ENCODE assay signal across 8 cellular contexts in the genomic region with DNA sequence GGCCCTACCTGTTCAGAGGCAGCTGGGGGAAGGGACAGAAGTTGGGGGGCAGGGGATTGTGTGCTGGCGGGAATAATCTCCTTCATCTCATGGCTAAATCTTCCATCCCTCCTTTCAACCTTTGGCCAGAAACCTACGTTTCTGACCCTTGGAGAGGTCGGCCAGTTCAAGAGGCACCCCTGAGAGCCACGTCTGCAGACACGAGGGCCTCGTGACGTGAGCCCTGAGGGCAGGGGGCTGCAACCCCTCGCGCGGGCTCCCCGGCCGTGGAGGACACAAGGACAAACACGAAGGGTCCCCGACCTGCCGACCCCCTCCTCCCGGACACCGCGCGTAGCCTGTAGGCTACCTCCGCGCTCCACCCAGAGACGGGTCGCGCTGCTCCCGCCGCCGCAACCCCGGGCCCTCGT. TPM values are rescaled to one million over a fixed set of nuclear protein-coding genes. Genes with fewer than 3 reads are reported as not detected.
A peak's percentile ranks its signal among the peaks of the same experiment; 100 is the strongest.
DNase-seq lines count a peak whose midpoint lies in the region; ATAC-seq and TF ChIP-seq lines count a peak whose summit lies in the region.

No MANE protein-coding gene starts in this region.

- H2AFZ ChIP-seq in SU-DHL-6 (ENCODE audit: low read depth, low read length, severe bottlenecking), result no peak overlapping the region

- POLR2A ChIA-PET in CD8-positive, alpha-beta T cell (lab: Charles Lee), result interaction anchor here (0.7 kb wide), 1 partner anchor 24 kb away, joined by 4 read pairs; a partner anchor contains a TSS

- H3K27ac ChIP-seq in CD8-positive, alpha-beta T cell (ENCODE audit: low read depth, low read length), result peak overlapping the region; percentile 94
- peak overlapping the region; percentile 92 for H3K27ac ChIP-seq in SU-DHL-6 (ENCODE audit: low read depth, low read length)

- H3K9me2 ChIP-seq in SU-DHL-6 (replicated peaks; ENCODE audit: insufficient read depth, low read length), result no peaks in the 10 kb centered on the region

- peak overlapping the region; percentile 90 for H3K4me3 ChIP-seq in CD8-positive, alpha-beta T cell (ENCODE audit: low read depth, low read length)
- peak overlapping the region; percentile 85 for H3K4me3 ChIP-seq in H7 (ENCODE audit: insufficient read depth, low read depth, low read length)
- peak overlapping the region; percentile 78 for H3K4me3 ChIP-seq in SU-DHL-6 (ENCODE audit: insufficient read depth, low read length, poor library complexity, severe bottlenecking)
- peak overlapping the region; percentile 96 for H3K4me3 ChIP-seq in fibroblast of the aortic adventitia (ENCODE audit: low read depth, low read length)

- peak overlapping the region; percentile 68 for H3K4me2 ChIP-seq in SU-DHL-6 (ENCODE audit: low read depth, low read length, poor library complexity, severe bottlenecking)

- intact Hi-C loops in CD8-positive, alpha-beta T cell (cut with DNase I, micrococcal nuclease), result loop anchor here in 1 of 2 experiments (10.0 kb wide), 1 partner anchor 571 kb away; a partner anchor contains a TSS

- peaks cover 21% of the 10 kb centered on the region for H4K20me1 ChIP-seq in SU-DHL-6 (ENCODE audit: low read depth, low read length)

- TF ChIP-seq CTCF in CD8-positive, alpha-beta T cell (IDR thresholded peaks at IDR 0.05), result no peak
- no peak for TF ChIP-seq CTCF in SU-DHL-6 (IDR thresholded peaks at IDR 0.05; ENCODE audit: insufficient read depth, low read length, poor library complexity, severe bottlenecking)
- TF ChIP-seq CTCF in fibroblast of the aortic adventitia (IDR thresholded peaks at IDR 0.05; ENCODE audit: insufficient read depth, low read length), result no peak
- no peak for TF ChIP-seq CTCF in progenitor cell of endocrine pancreas (IDR thresholded peaks at IDR 0.05; ENCODE audit: unreplicated experiment)

- peaks cover 34% of the 10 kb centered on the region for H3K36me3 Mint-ChIP-seq in CD8-positive, alpha-beta T cell
- peaks cover 12% of the 10 kb centered on the region for H3K36me3 Mint-ChIP-seq in progenitor cell of endocrine pancreas (ENCODE audit: insufficient read depth)

- peak overlapping the region; percentile 99 for H3K27ac Mint-ChIP-seq in CD8-positive, alpha-beta T cell
- peak overlapping the region; percentile 99 for H3K27ac Mint-ChIP-seq in progenitor cell of endocrine pancreas

- H3K9ac ChIP-seq in SU-DHL-6 (ENCODE audit: low read length), result peak overlapping the region; percentile 98

- H3K36me3 ChIP-seq in CD8-positive, alpha-beta T cell (ENCODE audit: insufficient read depth, low read length), result peaks cover 4% of the 10 kb centered on the region
- peaks cover 15% of the 10 kb centered on the region for H3K36me3 ChIP-seq in H7 (replicated peaks; ENCODE audit: control insufficient read depth, insufficient read depth, low read length)
- peaks cover 16% of the 10 kb centered on the region for H3K36me3 ChIP-seq in SU-DHL-6 (ENCODE audit: low read length)

- H3K9me3 Mint-ChIP-seq in CD8-positive, alpha-beta T cell, result no peaks in the 10 kb centered on the region
- no peaks in the 10 kb centered on the region for H3K9me3 Mint-ChIP-seq in progenitor cell of endocrine pancreas (ENCODE audit: low read depth)

- peaks cover 17% of the 10 kb centered on the region for H3F3A ChIP-seq in SU-DHL-6 (ENCODE audit: insufficient read depth)

- peaks cover 41% of the 10 kb centered on the region for H3K79me2 ChIP-seq in SU-DHL-6 (ENCODE audit: insufficient read depth, low read length)

- peaks cover 41% of the 10 kb centered on the region for H3K4me1 ChIP-seq in CD8-positive, alpha-beta T cell (ENCODE audit: insufficient read depth, low read length)

- ATAC-seq in CD8-positive, alpha-beta T cell, result no peak

- no peak for DNase-seq in CD8-positive, alpha-beta T cell
- peak; percentile 72 for DNase-seq in H7
- DNase-seq in fibroblast of the aortic adventitia (ENCODE audit: low read depth), result no peak
- DNase-seq in progenitor cell of endocrine pancreas (ENCODE audit: low spot score, unreplicated experiment), result no peak
- DNase-seq in ecto neural progenitor cell (ENCODE audit: low spot score), result no peak
- no peak for DNase-seq in DMS53 (lab: John Stamatoyannopoulos, UW)
- DNase-seq in NCI-H345 (lab: John Stamatoyannopoulos, UW), result no peak

- H3K4me3 Mint-ChIP-seq in CD8-positive, alpha-beta T cell, result peak overlapping the region; percentile 93
- peak overlapping the region; percentile 95 for H3K4me3 Mint-ChIP-seq in progenitor cell of endocrine pancreas (ENCODE audit: low read depth)

- H3K9me3 ChIP-seq in CD8-positive, alpha-beta T cell (ENCODE audit: low read length), result no peaks in the 10 kb centered on the region
- H3K9me3 ChIP-seq in SU-DHL-6 (ENCODE audit: insufficient read depth, low read length), result no peaks in the 10 kb centered on the region

- CTCF ChIA-PET in CD8-positive, alpha-beta T cell (lab: Charles Lee), result no interaction called here

- no peaks in the 10 kb centered on the region for H3K27me3 ChIP-seq in CD8-positive, alpha-beta T cell (ENCODE audit: insufficient read depth, low read length)
- H3K27me3 ChIP-seq in H7 (ENCODE audit: control insufficient read depth, insufficient read depth, low read length) (no peaks in the 10 kb centered on the region), SU-DHL-6 (ENCODE audit: low read length) (no peaks in the 10 kb centered on the region)

- H3K27me3 Mint-ChIP-seq in CD8-positive, alpha-beta T cell (ENCODE audit: low read depth), result no peaks in the 10 kb centered on the region
- no peaks in the 10 kb centered on the region for H3K27me3 Mint-ChIP-seq in progenitor cell of endocrine pancreas

- H3K4me1 Mint-ChIP-seq in CD8-positive, alpha-beta T cell (ENCODE audit: low read depth), result peaks cover 54% of the 10 kb centered on the region
- peaks cover 18% of the 10 kb centered on the region for H3K4me1 Mint-ChIP-seq in progenitor cell of endocrine pancreas (ENCODE audit: low read depth)

RNA-seq across cellular contexts. Expression of a gene that starts 0.9 kb away (rescaled TPM):
- 1,000 to 10,000 TPM; 1,884 to 1,887 TPM for total RNA-seq in CD8-positive, alpha-beta T cell
- total RNA-seq in H7 (2014; rRNA removed; shearing (Covaris generic)), result 2,794 and 2,937 TPM in 2 replicates
- total RNA-seq in fibroblast of the aortic adventitia (ENCODE audit: low replicate concordance), result 178 and 1,453 TPM in 2 replicates
- 1,006 and 1,040 TPM in 2 replicates for total RNA-seq in progenitor cell of endocrine pancreas

RNA-seq across cellular contexts. Expression of a gene that starts 5.3 kb away (rescaled TPM):
- 1 to 10 TPM; 1.2 to 1.3 TPM for total RNA-seq in CD8-positive, alpha-beta T cell
- total RNA-seq in H7 (2014; rRNA removed; shearing (Covaris generic)), result 4.4 and 7.7 TPM in 2 replicates
- 2.6 and 3.4 TPM in 2 replicates for total RNA-seq in fibroblast of the aortic adventitia (ENCODE audit: low replicate concordance)
- 5.4 and 6.1 TPM in 2 replicates for total RNA-seq in progenitor cell of endocrine pancreas

RNA-seq across cellular contexts. Expression of a gene that starts 9.3 kb away (rescaled TPM):
- under 1 TPM in 1 of 2 experiments, not detected in 1; 0.76 TPM for total RNA-seq in CD8-positive, alpha-beta T cell
- total RNA-seq in H7 (2014; rRNA removed; shearing (Covaris generic)), result 0.70 TPM in 1 of 2 replicates, not detected in the other
- not detected in 2 replicates for total RNA-seq in fibroblast of the aortic adventitia (ENCODE audit: low replicate concordance)
- 0.42 TPM in 1 of 2 replicates, not detected in the other for total RNA-seq in progenitor cell of endocrine pancreas

RNA-seq across cellular contexts. Expression of a gene that starts 22.3 kb away (rescaled TPM):
- total RNA-seq in CD8-positive, alpha-beta T cell, result 1 to 10 TPM; 1.2 to 1.7 TPM
- 3.7 and 10.2 TPM in 2 replicates for total RNA-seq in H7 (2014; rRNA removed; shearing (Covaris generic))
- 14.4 and 17.1 TPM in 2 replicates for total RNA-seq in fibroblast of the aortic adventitia (ENCODE audit: low replicate concordance)
- total RNA-seq in progenitor cell of endocrine pancreas, result 16.7 and 18.2 TPM in 2 replicates

RNA-seq across cellular contexts. Expression of a gene that starts 23.6 kb away (rescaled TPM):
- 1 to 10 TPM in 1 of 2 experiments, under 1 TPM in 1; 0.79 to 1.2 TPM for total RNA-seq in CD8-positive, alpha-beta T cell
- 3.0 and 3.2 TPM in 2 replicates for total RNA-seq in H7 (2014; rRNA removed; shearing (Covaris generic))
- total RNA-seq in fibroblast of the aortic adventitia (ENCODE audit: low replicate concordance) (0.98 and 1.1 TPM in 2 replicates), progenitor cell of endocrine pancreas (11.7 and 13.4 TPM in 2 replicates)
